In the genomic region with DNA sequence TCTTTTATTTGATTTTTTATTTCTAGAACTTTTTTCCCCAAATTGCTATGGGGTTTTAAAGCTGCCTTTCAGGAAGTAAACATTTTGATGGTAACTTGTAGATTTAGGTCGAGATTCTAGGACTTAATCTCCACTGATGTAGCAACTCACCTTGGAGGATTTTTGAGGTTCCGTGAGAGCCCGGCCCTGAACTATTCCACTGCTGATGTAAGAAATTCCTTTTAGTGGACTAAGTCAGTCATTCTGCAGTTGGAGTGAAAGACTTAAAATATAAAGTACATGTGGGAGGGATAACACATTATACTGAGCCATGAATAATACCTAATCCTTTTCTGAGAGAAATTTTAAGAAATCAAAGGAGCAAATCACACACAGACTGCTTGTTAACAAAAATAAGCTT, we compare ENCODE assay signal across 35 cellular contexts. TPM values are rescaled to one million over a fixed set of nuclear protein-coding genes. Genes with fewer than 3 reads are reported as not detected.
"Had no signal": no experiment of that assay in that cellular context is flagged by ENCODE, and none has a peak within 500 bp of the region (broad histone marks: within the 10 kb centered on the region; RNA-seq: fewer than 3 reads in every experiment).

No MANE protein-coding gene starts in this region.

- H3K4me1 ChIP-seq: body of pancreas, breast epithelium had no signal

- H3K4me3 ChIP-seq: body of pancreas, breast epithelium had no signal

- DNase-seq: activated B cell treated with CpG ODN at 0.5 μM for 24 hours; activated CD4-positive, alpha-beta memory T cell treated with anti-CD3 and anti-CD28 coated beads for 36 hours; activated CD4-positive, alpha-beta T cell treated with anti-CD3 and anti-CD28 coated beads for 4 hours; activated CD4-positive, alpha-beta T cell treated with anti-CD3 and anti-CD28 coated beads, Interleukin-2, amount 10 ng/mL, durations not matched to agents 24 days and 14 days; activated CD4-positive, alpha-beta T cell treated with anti-CD3 and anti-CD28 coated beads, Interleukin-2, amount 50 U/mL, for 1 hour; activated CD4-positive, alpha-beta T cell treated with anti-CD3 and anti-CD28 coated beads, Interleukin-2, amount 50 U/mL, for 4 hours; activated CD4-positive, CD25-positive, alpha-beta regulatory T cell treated with anti-CD3 and anti-CD28 coated beads, Interleukin-2, amount 50 U/mL, for 72 hours; activated CD8-positive, alpha-beta memory T cell treated with anti-CD3 and anti-CD28 coated beads, Interleukin-2, amount 50 U/mL, for 4 hours; activated CD8-positive, alpha-beta T cell treated with anti-CD3 and anti-CD28 coated beads for 36 hours; activated effector memory CD4-positive, alpha-beta T cell treated with anti-CD3 and anti-CD28 coated beads, Interleukin-2, amount 50 U/mL, for 16 hours; activated gamma-delta T cell treated with Interleukin-2 at 50 U/mL for 16 hours; activated naive CD4-positive, alpha-beta T cell; activated naive CD4-positive, alpha-beta T cell treated with anti-CD3 and anti-CD28 coated beads for 36 hours; activated naive CD4-positive, alpha-beta T cell treated with anti-CD3 and anti-CD28 coated beads, Interleukin-2, amount 50 U/mL, for 16 hours; activated naive CD8-positive, alpha-beta T cell treated with anti-CD3 and anti-CD28 coated beads for 36 hours; activated T-cell treated with anti-CD3 and anti-CD28 coated beads for 4 hours; activated T-cell treated with anti-CD3 and anti-CD28 coated beads, Interleukin-2, amount 50 U/mL, for 1 hour; activated T-cell treated with anti-CD3 and anti-CD28 coated beads, Interleukin-2, amount 50 U/mL, for 4 hours; activated T-cell treated with anti-CD3 and anti-CD28 coated beads, Interleukin-2, amount 50 U/mL, for 72 hours; amniotic stem cell; aorta; body of pancreas; brain microvascular endothelial cell; central memory CD4-positive, alpha-beta T cell; T-helper 1 cell; T-helper 2 cell; T-helper 9 cell had no signal

- H3K36me3 ChIP-seq: brain microvascular endothelial cell, breast epithelium had no signal

- H3K9me3 ChIP-seq: body of pancreas, breast epithelium had no signal

- H3K27me3 ChIP-seq: body of pancreas, brain microvascular endothelial cell, breast epithelium had no signal

RNA-seq across cellular contexts. Expression of gene LRRIQ4, which starts 12.6 kb away (rescaled TPM):
- total RNA-seq: activated T-cell treated with anti-CD3 and anti-CD28 coated beads, Interleukin-2, amount 50 U/mL, for 4 hours; aorta; astrocyte; body of pancreas; cardiac septum had no signal

RNA-seq across cellular contexts. Expression of gene LRRC31, which starts 44.4 kb away (rescaled TPM):
- total RNA-seq: activated B cell treated with CpG ODN at 0.5 μM for 24 hours; activated CD4-positive, alpha-beta memory T cell treated with anti-CD3 and anti-CD28 coated beads for 36 hours; activated CD4-positive, alpha-beta T cell treated with anti-CD3 and anti-CD28 coated beads, Interleukin-2, amount 10 ng/mL, durations not matched to agents 24 days and 14 days; activated CD8-positive, alpha-beta memory T cell treated with anti-CD3 and anti-CD28 coated beads for 36 hours; activated CD8-positive, alpha-beta T cell treated with anti-CD3 and anti-CD28 coated beads for 36 hours; activated naive CD4-positive, alpha-beta T cell treated with anti-CD3 and anti-CD28 coated beads for 36 hours; activated naive CD4-positive, alpha-beta T cell treated with anti-CD3 and anti-CD28 coated beads, Interleukin-2, amount 50 U/mL, for 72 hours; activated naive CD8-positive, alpha-beta T cell treated with anti-CD3 and anti-CD28 coated beads for 36 hours; activated T-cell treated with anti-CD3 and anti-CD28 coated beads, Interleukin-2, amount 50 U/mL, for 4 hours; activated T-cell treated with anti-CD3 and anti-CD28 coated beads, Interleukin-2, amount 50 U/mL, for 72 hours; activated T-helper 1 cell treated with anti-CD3 and anti-CD28 coated beads, Interleukin-12 subunit alpha, Interleukin-12 subunit beta, Interleukin-2, Interleukin-4 antibody, amounts not matched to agents 30 ng/mL and 10 ng/mL and 1 ng/mL, durations not matched to agents 14 hours and 24 hours and 36 hours; activated T-helper 17 cell treated with anti-CD3 and anti-CD28 coated beads, Interleukin-2, amount 50 U/mL, for 72 hours; aorta; cardiac septum; cerebellum had no signal
